In genomic region chr2:39099311-39099710, GRCh38 we compare ENCODE assay signal across 21 cellular contexts. TPM values are rescaled to one million over a fixed set of nuclear protein-coding genes. Genes with fewer than 3 reads are reported as not detected.
DNase-seq lines count a peak whose midpoint lies in the region; ATAC-seq, FAIRE-seq and TF ChIP-seq lines count a peak whose summit lies in the region.
"Had no signal": no experiment of that assay in that cellular context is flagged by ENCODE, and none has a peak within 500 bp of the region (broad histone marks: within the 10 kb centered on the region; RNA-seq: fewer than 3 reads in every experiment).

No MANE protein-coding gene starts in this region.

- H3K4me3 ChIP-seq in SU-DHL-6 (ENCODE audit: insufficient read depth, low read length, poor library complexity, severe bottlenecking) (no peak overlapping the region), H1 (ENCODE audit: extremely low read depth in 1 of 4, insufficient read depth in 2 of 4, low read depth in 3 of 4, low read length in 4 of 4) (no peak overlapping the region)
- H3K4me3 ChIP-seq: cardiac muscle cell, GM23338, left ventricle myocardium inferior, mucosa of descending colon, tibial nerve had no signal

- H3K4me1 ChIP-seq in H1 (replicated peaks in 1 of 4; ENCODE audit: control insufficient read depth in 3 of 4, insufficient read depth in 4 of 4, low read length in 3 of 4), result no peaks in the 10 kb centered on the region

- H3K27ac ChIP-seq in SU-DHL-6 (ENCODE audit: low read depth, low read length) (peak overlapping the region; percentile 41; the same call in 1 of the 2 replicates), H1 (ENCODE audit: low read depth, low read length) (no peak overlapping the region)
- H3K27ac ChIP-seq: 22Rv1, cardiac muscle cell, left ventricle myocardium inferior, neutrophil, RWPE1, tibial nerve, WERI-Rb-1 had no signal

- H2BK120ac ChIP-seq in H1 (replicated peaks; ENCODE audit: low read depth, low read length), result no peak overlapping the region

- H3K9me2 ChIP-seq in SU-DHL-6 (replicated peaks; ENCODE audit: insufficient read depth, low read length), result no peaks in the 10 kb centered on the region

- no peak for TF ChIP-seq EP300 in H1 (IDR thresholded peaks at IDR 0.05; ENCODE audit: borderline replicate concordance in 1 of 2, low read depth in 2 of 2, low read length in 2 of 2)

- H3K79me2 ChIP-seq in SU-DHL-6 (ENCODE audit: insufficient read depth, low read length) (peaks cover 98% of the 10 kb centered on the region), H1 (ENCODE audit: control insufficient read depth in 1 of 2, insufficient read depth in 2 of 2, low read length in 2 of 2) (peaks cover 3 to 93% of the 10 kb centered on the region in 2 experiments; a peak in 3 of 4 replicates)

- no peak for TF ChIP-seq POLR2A in H1 (IDR thresholded peaks at IDR 0.05; ENCODE audit: control extremely low read depth in 1 of 2, low read depth in 2 of 2, low read length in 2 of 2)

- H2BK20ac ChIP-seq in H1 (ENCODE audit: low read length), result no peak overlapping the region

- H3K4ac ChIP-seq in H1 (replicated peaks; ENCODE audit: insufficient read length, low read depth, low read length), result no peak overlapping the region

- H3F3A ChIP-seq in SU-DHL-6 (ENCODE audit: insufficient read depth), result no peaks in the 10 kb centered on the region

- no peak for TF ChIP-seq RAD21 in H1 (IDR thresholded peaks at IDR 0.05 in 1 of 2, conservative IDR thresholded peaks at IDR 0.05 in 1 of 2; ENCODE audit: low read depth in 2 of 2, low read length in 2 of 2)

- H3K36me3 ChIP-seq in SU-DHL-6 (ENCODE audit: low read length) (no peaks in the 10 kb centered on the region), H1 (ENCODE audit: control insufficient read depth in 2 of 4, insufficient read depth in 4 of 4, low read length in 3 of 4) (no peaks in the 10 kb centered on the region)
- H3K36me3 ChIP-seq: cardiac muscle cell, left ventricle myocardium inferior, neutrophil, tibial nerve, WERI-Rb-1 had no signal

- H3K18ac ChIP-seq in H1 (ENCODE audit: extremely low read depth, low read length), result no peak overlapping the region

- no peaks in the 10 kb centered on the region for H3K23me2 ChIP-seq in H1 (ENCODE audit: low read depth, low read length)

- peaks cover 2% of the 10 kb centered on the region; the same call in 1 of the 2 replicates for H3K79me1 ChIP-seq in H1 (ENCODE audit: low read depth, low read length)

- H4K20me1 ChIP-seq in SU-DHL-6 (ENCODE audit: low read depth, low read length), result no peaks in the 10 kb centered on the region
- peaks cover 0 to 6% of the 10 kb centered on the region in 2 experiments for H4K20me1 ChIP-seq in H1 (replicated peaks in 1 of 2; ENCODE audit: control insufficient read depth in 1 of 2, insufficient read depth in 2 of 2, low read length in 2 of 2)

- no peak overlapping the region for H3K14ac ChIP-seq in H1 (ENCODE audit: insufficient read length)

- no peak overlapping the region for H3K56ac ChIP-seq in H1 (replicated peaks; ENCODE audit: insufficient read length, low read depth, low read length)

- CTCF ChIA-PET in H1 (lab: Charles Lee; ENCODE audit: partially characterized antibody), result interaction anchor here (0.7 kb wide), 1 partner anchor 201 kb away, joined by 3 read pairs; no protein-coding TSS in a partner anchor

- no peak overlapping the region for H4K91ac ChIP-seq in H1 (replicated peaks; ENCODE audit: insufficient read length, low read length)

- H4K5ac ChIP-seq in H1 (ENCODE audit: insufficient read length, low read depth, low read length), result no peak overlapping the region

- H3K9me3 ChIP-seq in SU-DHL-6 (ENCODE audit: insufficient read depth, low read length) (no peaks in the 10 kb centered on the region), H1 (ENCODE audit: insufficient read depth in 2 of 2, low read depth in 1 of 2, low read length in 1 of 2) (no peaks in the 10 kb centered on the region)
- H3K9me3 ChIP-seq: left ventricle myocardium inferior, mucosa of descending colon, neutrophil, tibial nerve had no signal

- H2BK15ac ChIP-seq in H1 (ENCODE audit: low read length), result no peak overlapping the region

- no peak overlapping the region for H3K23ac ChIP-seq in H1 (ENCODE audit: insufficient read length)

- no peak overlapping the region for H2BK5ac ChIP-seq in H1 (ENCODE audit: low read depth, low read length)

- H3K27me3 ChIP-seq in SU-DHL-6 (ENCODE audit: low read length) (no peaks in the 10 kb centered on the region), H1 (replicated peaks in 1 of 4; ENCODE audit: control insufficient read depth in 3 of 4, extremely low read depth in 1 of 4, insufficient read depth in 3 of 4, low read length in 3 of 4) (no peaks in the 10 kb centered on the region)
- H3K27me3 ChIP-seq: cardiac muscle cell, neutrophil, tibial nerve had no signal

- H2AK5ac ChIP-seq in H1 (ENCODE audit: low read depth, low read length), result no peak overlapping the region

- H4K8ac ChIP-seq in H1 (ENCODE audit: extremely low read depth, insufficient read depth, low read length), result no peak overlapping the region

- H3K9ac ChIP-seq in SU-DHL-6 (ENCODE audit: low read length), result no peak overlapping the region
- H3K9ac ChIP-seq in H1 (replicated peaks in 1 of 4; ENCODE audit: extremely low read depth in 1 of 4, low read depth in 3 of 4, low read length in 3 of 4), result no peak overlapping the region

- POLR2A ChIA-PET in H1 (lab: Charles Lee; ENCODE audit: partially characterized antibody), result interaction anchor here (0.7 to 1.4 kb wide), 3 partner anchors 19 to 22 kb away, joined by 3 read pairs; partner anchors contain the start of gene SOS1

- no peak for FAIRE-seq in H1 (lab: Jason Lieb, UNC)

- ATAC-seq in GM18517 (IDR thresholded peaks at IDR 0.05; ENCODE audit: unreplicated experiment), result no peak
- ATAC-seq: GM23338 had no signal

- H3K4me2 ChIP-seq in SU-DHL-6 (ENCODE audit: low read depth, low read length, poor library complexity, severe bottlenecking), result peak overlapping the region; percentile 19
- H3K4me2 ChIP-seq in H1 (ENCODE audit: insufficient read depth in 1 of 2, low read depth in 2 of 2, low read length in 2 of 2), result no peak overlapping the region
- H3K4me2 ChIP-seq: GM23338 had no signal

- no peak overlapping the region for H2AFZ ChIP-seq in SU-DHL-6 (ENCODE audit: low read depth, low read length, severe bottlenecking)
- no peak overlapping the region for H2AFZ ChIP-seq in H1 (ENCODE audit: low read length)
- H2AFZ ChIP-seq: GM23338 had no signal

- no peak overlapping the region for H2BK12ac ChIP-seq in H1 (ENCODE audit: low read depth, low read length)

- TF ChIP-seq CTCF in SU-DHL-6 (IDR thresholded peaks at IDR 0.05; ENCODE audit: insufficient read depth, low read length, poor library complexity, severe bottlenecking) (no peak), H1 (IDR thresholded peaks at IDR 0.05; ENCODE audit: control extremely low read depth in 1 of 3, insufficient read depth in 1 of 3, low read depth in 1 of 3, low read length in 3 of 3) (no peak)

- DNase-seq in NCI-H1417 (lab: John Stamatoyannopoulos, UW) (peak in 2 of 3 experiments; percentile 8 to 60), NCI-H1417 treated with DMSO at 0.1 percent for 48 hours (lab: John Stamatoyannopoulos, UW) (no peak), DMS153 (lab: John Stamatoyannopoulos, UW) (peak; percentile 87), H1 (ENCODE audit: low read depth in 1 of 2, low spot score in 2 of 2) (no peak), NOMO-1 (lab: John Stamatoyannopoulos, UW; ENCODE audit: unreplicated experiment in 2 of 2) (no peak)
- no peak for DNase-seq in stimulated activated CD4-positive, alpha-beta T cell treated with anti-CD3 and anti-CD28 coated beads, Interleukin-4, amount 100 ng/mL, for 4 hours
- DNase-seq: DMS 273 treated with DMSO at 0.1 percent for 48 hours; left ventricle myocardium inferior; mucosa of descending colon; NCI-H187; NCI-H226; stimulated activated CD4-positive, alpha-beta T cell treated with anti-CD3 and anti-CD28 coated beads, Interleukin-12 subunit alpha, Interleukin-12 subunit beta, amount 100 ng/mL, for 4 hours; WERI-Rb-1 had no signal

TF ChIP-seq in H1, 55 proteins besides CTCF, POLR2A, EP300 and RAD21:
- TF ChIP-seq PHF8 (conservative IDR thresholded peaks at IDR 0.05; ENCODE audit: low read depth, low read length), result no peak
- peak; percentile 42; the same call in 1 of the 2 replicates for TF ChIP-seq CEBPB (IDR thresholded peaks at IDR 0.05; ENCODE audit: low read depth, low read length)
- no peak for TF ChIP-seq TAF1 (IDR thresholded peaks at IDR 0.05; ENCODE audit: low read depth, low read length)
- TF ChIP-seq RNF2 (IDR thresholded peaks at IDR 0.05; ENCODE audit: borderline replicate concordance, low read depth, low read length, missing control alignments, poor library complexity, severe bottlenecking), result no peak
- no peak for TF ChIP-seq KDM4A (IDR thresholded peaks at IDR 0.05; ENCODE audit: low read depth, low read length, severe bottlenecking)

RNA-seq across cellular contexts. Expression of gene SOS1, which starts 21.5 kb away (rescaled TPM):
- 27.0 and 31.6 TPM in 2 replicates for total RNA-seq in H1 (2021; fragmentation: NEBNext Ultra II Directional; extraction: Animal tissue kit (Norgen Biotek cat#: 25700))
- 13.1 and 25.7 TPM in 2 replicates for polyA plus RNA-seq in H1 (2011; rRNA removed)
- polyA plus RNA-seq in H1 (2011; cell fraction: cytosol; rRNA removed), result 16.4 TPM
- polyA plus RNA-seq in H1 (2011; cell fraction: nucleus; rRNA removed), result 17.7 TPM
- 10.1 to 14.7 TPM (median 11.0 TPM) in 4 replicates for polyA plus RNA-seq in H1 (2012, experiment 1 of 2)
- polyA plus RNA-seq in H1 (2012, experiment 2 of 2), result 0.84 TPM
- polyA plus RNA-seq in H1 (2013, experiment 1 of 2), result 23.0 TPM
- polyA plus RNA-seq in H1 (2013, experiment 2 of 2), result 22.2 TPM
- 39.1 and 56.3 TPM in 2 replicates for polyA minus RNA-seq in H1 (2011; rRNA and poly(A)+ RNA removed)
- 16.7 TPM for polyA minus RNA-seq in H1 (2011; cell fraction: cytosol; rRNA and poly(A)+ RNA removed)
- 41.7 TPM for polyA minus RNA-seq in H1 (2011; cell fraction: nucleus; rRNA and poly(A)+ RNA removed)

Comparison
In these comparisons a context has a peak if more than half of its experiments do, and no peak if none do; other contexts are left out.
1. DNase-seq: peak in NCI-H1417 (2 of 3) and DMS153 (single experiment); none in NCI-H1417 treated with DMSO at 0.1 percent for 48 hours (single experiment), H1 (0 of 2), NOMO-1 (0 of 2) and stimulated activated CD4-positive, alpha-beta T cell treated with anti-CD3 and anti-CD28 coated beads, Interleukin-4, amount 100 ng/mL, for 4 hours (0 of 2).